22 cellular contexts compared by ENCODE assay signal in genomic region chr1:69940816-69941215, GRCh38.
"Had no signal": no experiment of that assay in that cellular context is flagged by ENCODE, and none has a peak within 500 bp of the region (broad histone marks: within the 10 kb centered on the region; RNA-seq: fewer than 3 reads in every experiment).

No MANE protein-coding gene starts in this region.

- FAIRE-seq: endothelial cell of umbilical vein had no signal

- H3K36me3 Mint-ChIP-seq: naive thymus-derived CD8-positive, alpha-beta T cell; stimulated activated naive B cell treated with anti-CD40 and anti-IgM and Interleukin-4, amounts not matched to agents 10 μg/mL and 1 μg/mL and 100 μg/mL, for 72 hours had no signal

- H3K4me1 Mint-ChIP-seq: stimulated activated naive B cell treated with anti-CD40 and anti-IgM and Interleukin-4, amounts not matched to agents 10 μg/mL and 1 μg/mL and 100 μg/mL, for 72 hours; stimulated activated naive CD8-positive, alpha-beta T cell treated with anti-CD3 and anti-CD28 coated beads, Interleukin-15, amount 100 ng/mL, for 72 hours had no signal

- H3K27ac Mint-ChIP-seq: naive thymus-derived CD8-positive, alpha-beta T cell; stimulated activated naive B cell treated with anti-CD40 and anti-IgM and Interleukin-4, amounts not matched to agents 10 μg/mL and 1 μg/mL and 100 μg/mL, for 72 hours; stimulated activated naive CD8-positive, alpha-beta T cell treated with anti-CD3 and anti-CD28 coated beads, Interleukin-15, amount 100 ng/mL, for 72 hours had no signal

- H3K27me3 ChIP-seq: hepatocyte, neutrophil, spleen, testis, tibial nerve, upper lobe of right lung, vagina had no signal

- H2AFZ ChIP-seq: hepatocyte had no signal

- H3K27me3 Mint-ChIP-seq: naive thymus-derived CD8-positive, alpha-beta T cell; stimulated activated naive B cell treated with anti-CD40 and anti-IgM and Interleukin-4, amounts not matched to agents 10 μg/mL and 1 μg/mL and 100 μg/mL, for 72 hours; stimulated activated naive CD8-positive, alpha-beta T cell treated with anti-CD3 and anti-CD28 coated beads, Interleukin-15, amount 100 ng/mL, for 72 hours had no signal

- H3K27ac ChIP-seq: hepatocyte, neutrophil, spleen, testis, tibial nerve, upper lobe of right lung, vagina had no signal

- H3K4me2 ChIP-seq: hepatocyte had no signal

- H3K4me1 ChIP-seq: spleen, testis, tibial nerve, upper lobe of right lung, vagina had no signal

- H3K79me2 ChIP-seq: hepatocyte had no signal

- H3K9me3 ChIP-seq: mucosa of descending colon, neutrophil, testis, upper lobe of right lung, vagina had no signal

- H3K4me3 Mint-ChIP-seq: naive thymus-derived CD8-positive, alpha-beta T cell; stimulated activated naive B cell treated with anti-CD40 and anti-IgM and Interleukin-4, amounts not matched to agents 10 μg/mL and 1 μg/mL and 100 μg/mL, for 72 hours; stimulated activated naive CD8-positive, alpha-beta T cell treated with anti-CD3 and anti-CD28 coated beads, Interleukin-15, amount 100 ng/mL, for 72 hours had no signal

- H3K4me3 ChIP-seq: hepatocyte, mucosa of descending colon, spleen, testis, tibial nerve, upper lobe of right lung, vagina had no signal

- H3K36me3 ChIP-seq: neutrophil, spleen, tibial nerve, upper lobe of right lung, vagina had no signal

- DNase-seq: dermis blood vessel endothelial cell; erythroblast; foreskin melanocyte; head of caudate nucleus; left colon; mammary epithelial cell; mucosa of descending colon; naive thymus-derived CD8-positive, alpha-beta T cell; posterior cingulate gyrus; spleen; stimulated activated CD4-positive, alpha-beta T cell treated with anti-CD3 and anti-CD28 coated beads, Interleukin-15, amount 100 ng/mL, for 24 hours; stimulated activated CD4-positive, alpha-beta T cell treated with anti-CD3 and anti-CD28 coated beads, Interleukin-1b, Interleukin-23, amount 100 ng/mL, for 48 hours; stimulated activated CD4-positive, alpha-beta T cell treated with anti-CD3 and anti-CD28 coated beads, Interleukin-4, amount 100 ng/mL, for 4 hours; stimulated activated naive B cell treated with anti-CD40 and anti-IgM and Interleukin-4, amounts not matched to agents 10 μg/mL and 1 μg/mL and 100 μg/mL, for 72 hours; stimulated activated naive CD8-positive, alpha-beta T cell treated with anti-CD3 and anti-CD28 coated beads, Interleukin-15, amount 100 ng/mL, for 72 hours; testis; upper lobe of right lung had no signal
